ENCODE assay signal across 16 cellular contexts in genomic region chr10:99672884-99673283, GRCh38.
"Had no signal": no experiment of that assay in that cellular context is flagged by ENCODE, and none has a peak within 500 bp of the region (broad histone marks: within the 10 kb centered on the region; RNA-seq: fewer than 3 reads in every experiment).

No MANE protein-coding gene starts in this region.

- H3K4me1 Mint-ChIP-seq: brain had no signal

- H3K4me3 ChIP-seq: adrenal gland, esophagus muscularis mucosa, left lung, ovary had no signal

- H3K4me3 Mint-ChIP-seq: brain, endodermal cell had no signal

- H3K9me3 Mint-ChIP-seq: brain, endodermal cell had no signal

- H3K27ac ChIP-seq: adrenal gland, esophagus muscularis mucosa, ovary, WERI-Rb-1 had no signal

- DNase-seq: activated CD4-positive, alpha-beta T cell treated with anti-CD3 and anti-CD28 coated beads for 4 hours; activated CD8-positive, alpha-beta memory T cell treated with anti-CD3 and anti-CD28 coated beads for 24 hours; activated naive CD4-positive, alpha-beta T cell treated with anti-CD3 and anti-CD28 coated beads, Interleukin-2, amount 50 U/mL, for 16 hours; adrenal gland; endodermal cell; head of caudate nucleus; left lung; mesendoderm; ovary; retina; stimulated activated CD4-positive, alpha-beta T cell treated with anti-CD3 and anti-CD28 coated beads, Interleukin-15, amount 100 ng/mL, for 24 hours; stimulated activated CD4-positive, alpha-beta T cell treated with anti-CD3 and anti-CD28 coated beads, Interleukin-4, amount 100 ng/mL, for 24 hours; T-helper 9 cell; WERI-Rb-1 had no signal

- H3K36me3 ChIP-seq: adrenal gland, ovary had no signal

- H3K27ac Mint-ChIP-seq: brain, endodermal cell had no signal

- H3K27me3 Mint-ChIP-seq: brain had no signal

- H3K27me3 ChIP-seq: adrenal gland, esophagus muscularis mucosa, left lung, ovary had no signal

- H3K9me3 ChIP-seq: adrenal gland, esophagus muscularis mucosa, left lung, ovary had no signal

- ATAC-seq: left lung had no signal

- H3K4me1 ChIP-seq: esophagus muscularis mucosa had no signal
